ENCODE assay signal across 8 cellular contexts in the genomic region with DNA sequence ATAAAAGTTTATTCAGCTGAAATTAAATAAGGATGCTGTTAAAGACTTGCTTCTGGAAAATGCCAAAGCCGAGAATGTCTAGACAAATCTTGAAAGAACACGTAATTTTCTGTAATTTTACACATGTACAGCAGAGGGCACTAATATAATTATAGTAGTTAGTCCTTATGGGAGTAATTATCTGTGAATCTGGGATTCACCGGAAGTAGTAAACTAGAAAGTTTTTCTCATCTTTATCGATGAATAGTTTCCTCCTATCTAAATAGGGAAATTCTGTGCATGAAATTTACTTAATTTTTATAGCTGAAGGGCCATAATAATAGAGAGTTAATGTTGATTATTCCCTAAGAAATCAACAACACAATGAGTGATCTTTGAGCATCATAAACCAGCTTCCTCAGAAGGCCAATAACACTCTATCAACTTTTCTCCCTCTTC. TPM values are rescaled to one million over a fixed set of nuclear protein-coding genes. Genes with fewer than 3 reads are reported as not detected.
DNase-seq lines count a peak whose midpoint lies in the region; TF ChIP-seq lines count a peak whose summit lies in the region.

No MANE protein-coding gene starts in this region.

- POLR2A ChIA-PET in OCI-LY7 (lab: Charles Lee) = interaction anchor here (0.6 kb wide), 1 partner anchor 373 kb away, joined by 3 read pairs; no protein-coding TSS in a partner anchor

- no peaks in the 10 kb centered on the region for H3K36me3 ChIP-seq in BE2C
- no peaks in the 10 kb centered on the region for H3K36me3 ChIP-seq in OCI-LY7 (ENCODE audit: insufficient read depth, low read length)
- no peaks in the 10 kb centered on the region for H3K36me3 ChIP-seq in prostate gland

- H4K20me1 ChIP-seq in OCI-LY7 (ENCODE audit: insufficient read depth, low read length) = no peaks in the 10 kb centered on the region

- no peaks in the 10 kb centered on the region for H3K79me2 ChIP-seq in OCI-LY7 (ENCODE audit: insufficient read depth, low read depth, low read length)

- CTCF ChIA-PET in OCI-LY7 (lab: Charles Lee; ENCODE audit: unreplicated experiment) = no interaction called here

- H3K9me2 ChIP-seq in OCI-LY7 (ENCODE audit: insufficient read depth, low read length) = no peaks in the 10 kb centered on the region

- H3K4me2 ChIP-seq in OCI-LY7 (ENCODE audit: low read length) = no peak overlapping the region

- no TSS peak for BruUV-seq in OCI-LY7 (replicated peaks; lab: Mats Ljungman, UMichigan)

- no peaks in the 10 kb centered on the region for H3K27me3 ChIP-seq in BE2C
- H3K27me3 ChIP-seq in prostate gland (replicated peaks; ENCODE audit: insufficient read depth) = no peaks in the 10 kb centered on the region

- H3K27ac ChIP-seq in OCI-LY7 (ENCODE audit: low read depth, low read length, poor library complexity, severe bottlenecking) (no peak overlapping the region), prostate gland (no peak overlapping the region)

- DNase-seq in BE2C = no peak
- DNase-seq in HS-5 (ENCODE audit: low read depth) = peak; percentile 34
- DNase-seq in OCI-LY7 (ENCODE audit: low spot score) = peak; percentile 24
- peak; percentile 41 to 53 for DNase-seq in erythroblast (lab: John Stamatoyannopoulos, UW)
- no peak for DNase-seq in prostate gland (ENCODE audit: low spot score)
- no peak for DNase-seq in activated naive CD4-positive, alpha-beta T cell (lab: John Stamatoyannopoulos, UW)
- DNase-seq in posterior cingulate gyrus = no peak
- no peak for DNase-seq in GM19238 (ENCODE audit: insufficient read length, low spot score)

- TF ChIP-seq CTCF in BE2C (IDR thresholded peaks at IDR 0.05; ENCODE audit: low read depth, low read length) (peak; percentile 52), OCI-LY7 (conservative IDR thresholded peaks at IDR 0.05; ENCODE audit: low read length) (peak; percentile 79), prostate gland (IDR thresholded peaks at IDR 0.05) (peak in 3 of 4 experiments; percentile 29 to 56 (median 47))

- H3K4me3 ChIP-seq in BE2C (ENCODE audit: low read depth, low read length) (no peak overlapping the region), OCI-LY7 (ENCODE audit: low read depth, low read length, poor library complexity, severe bottlenecking) (no peak overlapping the region), prostate gland (no peak overlapping the region)

- H3K4me1 ChIP-seq in BE2C (peaks cover 3% of the 10 kb centered on the region), OCI-LY7 (ENCODE audit: insufficient read depth, low read length, poor library complexity, severe bottlenecking) (no peaks in the 10 kb centered on the region), prostate gland (replicated peaks) (no peaks in the 10 kb centered on the region)

- intact Hi-C loops in OCI-LY7 (cut with micrococcal nuclease; ENCODE audit: unreplicated experiment) = loop anchor here (2.0 kb wide), 1 partner anchor 346 kb away; no protein-coding TSS in a partner anchor
- intact Hi-C loops in prostate gland (cut with DNase I) = loop anchor here (5.0 kb wide), 1 partner anchor 346 kb away; no protein-coding TSS in a partner anchor
- intact Hi-C loops in posterior cingulate gyrus (cut with DNase I) = loop anchor here (2.0 kb wide), 1 partner anchor 346 kb away; no protein-coding TSS in a partner anchor

- H3K9me3 ChIP-seq in BE2C (no peaks in the 10 kb centered on the region), OCI-LY7 (ENCODE audit: low read length) (no peaks in the 10 kb centered on the region), prostate gland (no peaks in the 10 kb centered on the region)

- no peak overlapping the region for H2AFZ ChIP-seq in OCI-LY7 (ENCODE audit: low read length)

- TF ChIP-seq POLR2A in erythroblast (IDR thresholded peaks at IDR 0.05; ENCODE audit: low read length) (no peak), prostate gland (IDR thresholded peaks at IDR 0.05) (no peak)

- 28% methylated on average over 4 of the region's 4 CpGs for WGBS in prostate gland

RNA-seq across cellular contexts. Expression of gene CNTLN, which starts 18.4 kb away (rescaled TPM):
- 1.8 TPM for polyA plus RNA-seq in BE2C (2012; ENCODE audit: insufficient read depth, insufficient read length, low read depth)
- not detected in 2 replicates for total RNA-seq in OCI-LY7 (2014; rRNA removed; shearing (Covaris generic))
- total RNA-seq in OCI-LY7 (2022) = not detected in 2 replicates
- total RNA-seq in prostate gland = 10 to 100 TPM in 1 of 2 donors, 1 to 10 TPM in 1; 4.1 to 12.9 TPM

Comparison
In these comparisons a context has a peak if more than half of its experiments do, and no peak if none do; other contexts are left out.
1. DNase-seq: peak in HS-5 (single experiment), OCI-LY7 (single experiment) and erythroblast (2 of 2); none in BE2C (single experiment), prostate gland (single experiment), activated naive CD4-positive, alpha-beta T cell (0 of 4), posterior cingulate gyrus (0 of 10) and GM19238 (single experiment).
2. RNA of gene CNTLN, which starts 18.4 kb away (total RNA-seq): 4.1 to 12.9 TPM in prostate gland; not detected in OCI-LY7; every median in the first group is over 4 times any median in the second.
3. Peak in every context shown above with its lines, with median percentiles within 50 percentile points of each other: CTCF ChIP-seq.